14 cellular contexts compared by ENCODE assay signal in the genomic region with DNA sequence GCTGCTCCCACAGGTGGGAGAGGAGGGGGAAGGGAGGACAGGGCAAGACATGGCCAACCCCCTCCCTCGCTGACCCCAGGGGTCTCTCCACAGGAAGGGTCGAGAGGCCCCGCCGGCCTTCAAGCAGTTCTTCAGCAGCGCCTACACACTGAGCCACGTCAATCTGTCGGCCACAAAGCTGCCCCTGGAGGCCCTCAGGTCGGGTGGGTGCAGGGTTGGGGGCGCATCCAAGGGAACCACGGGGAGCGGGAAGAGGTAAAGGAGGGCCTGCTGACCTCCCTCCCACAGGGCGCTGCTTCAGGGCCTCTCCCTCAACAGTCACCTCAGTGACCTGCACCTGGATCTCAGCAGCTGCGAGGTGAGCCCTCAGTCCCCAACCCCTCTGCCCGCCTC. TPM values are rescaled to one million over a fixed set of nuclear protein-coding genes. Genes with fewer than 3 reads are reported as not detected.
DNase-seq lines count a peak whose midpoint lies in the region; ATAC-seq and TF ChIP-seq lines count a peak whose summit lies in the region.
"Had no signal": no experiment of that assay in that cellular context is flagged by ENCODE, and none has a peak within 500 bp of the region (broad histone marks: within the 10 kb centered on the region; RNA-seq: fewer than 3 reads in every experiment).

No MANE protein-coding gene starts in this region.

- intact Hi-C loops in sigmoid colon (cut with DNase I), result loop anchor here (1.0 kb wide), 2 partner anchors 32 to 50 kb away; no protein-coding TSS in a partner anchor

- H3K9me3 ChIP-seq in RWPE2 (ENCODE audit: severe bottlenecking) (no peaks in the 10 kb centered on the region), sigmoid colon (no peaks in the 10 kb centered on the region)
- H3K9me3 ChIP-seq in effector memory CD4-positive, alpha-beta T cell (ENCODE audit: control insufficient read depth, low read length), result no peaks in the 10 kb centered on the region
- H3K9me3 ChIP-seq: breast epithelium, gastrocnemius medialis, spleen had no signal

- H3K27ac Mint-ChIP-seq in activated naive CD4-positive, alpha-beta T cell treated with anti-CD3 and anti-CD28 coated beads, Interleukin-2, amount 10 ng/mL, durations not matched to agents 7 days and 5 days, result no peak overlapping the region

- CTCF ChIA-PET in activated naive CD4-positive, alpha-beta T cell treated with anti-CD3 and anti-CD28 coated beads, Interleukin-2, amount 10 ng/mL, durations not matched to agents 7 days and 5 days (lab: Charles Lee), result interaction anchor here (0.8 to 7.8 kb wide), 33 partner anchors 8 to 255 kb away, joined by 3 to 240 read pairs (median 4); a partner anchor contains a TSS

- H3K9me3 Mint-ChIP-seq in activated naive CD4-positive, alpha-beta T cell treated with anti-CD3 and anti-CD28 coated beads, Interleukin-2, amount 10 ng/mL, durations not matched to agents 7 days and 5 days, result no peaks in the 10 kb centered on the region
- no peaks in the 10 kb centered on the region for H3K9me3 Mint-ChIP-seq in activated T-cell treated with anti-CD3 and anti-CD28 coated beads, Interleukin-2, amount 50 U/mL, for 4 hours

- H3K36me3 Mint-ChIP-seq in activated naive CD4-positive, alpha-beta T cell treated with anti-CD3 and anti-CD28 coated beads, Interleukin-2, amount 10 ng/mL, durations not matched to agents 7 days and 5 days, result no peaks in the 10 kb centered on the region
- no peaks in the 10 kb centered on the region for H3K36me3 Mint-ChIP-seq in activated T-cell treated with anti-CD3 and anti-CD28 coated beads, Interleukin-2, amount 50 U/mL, for 4 hours (ENCODE audit: insufficient read depth)

- H3K36me3 ChIP-seq in RWPE2 (ENCODE audit: low read depth) (no peaks in the 10 kb centered on the region), sigmoid colon (no peaks in the 10 kb centered on the region)
- H3K36me3 ChIP-seq in effector memory CD4-positive, alpha-beta T cell (ENCODE audit: control insufficient read depth, insufficient read depth, low read length), result no peaks in the 10 kb centered on the region
- H3K36me3 ChIP-seq: breast epithelium, gastrocnemius medialis, spleen had no signal

- ATAC-seq in RWPE2 (ENCODE audit: low read depth), result 0 out of 3 replicates have a peak, but pooled peaks have one; percentile 2
- ATAC-seq in activated T-cell treated with anti-CD3 and anti-CD28 coated beads, Interleukin-2, amount 50 U/mL, for 4 hours, result no peak

- peaks cover 49% of the 10 kb centered on the region for H3K27me3 Mint-ChIP-seq in activated naive CD4-positive, alpha-beta T cell treated with anti-CD3 and anti-CD28 coated beads, Interleukin-2, amount 10 ng/mL, durations not matched to agents 7 days and 5 days
- H3K27me3 Mint-ChIP-seq in activated T-cell treated with anti-CD3 and anti-CD28 coated beads, Interleukin-2, amount 50 U/mL, for 4 hours (ENCODE audit: low read depth), result peaks cover 4% of the 10 kb centered on the region

- no peak for TF ChIP-seq POLR2A in sigmoid colon (IDR thresholded peaks at IDR 0.05)

- no peaks in the 10 kb centered on the region for H3K27me3 ChIP-seq in RWPE2 (ENCODE audit: insufficient read depth, poor library complexity, severe bottlenecking)
- H3K27me3 ChIP-seq in sigmoid colon, result no peaks in the 10 kb centered on the region
- H3K27me3 ChIP-seq in effector memory CD4-positive, alpha-beta T cell (replicated peaks; ENCODE audit: control insufficient read depth, insufficient read depth, low read length, poor library complexity, severe bottlenecking), result no peaks in the 10 kb centered on the region
- H3K27me3 ChIP-seq: breast epithelium had no signal

- no peak overlapping the region for H3K27ac ChIP-seq in RWPE2 (ENCODE audit: poor library complexity, severe bottlenecking)
- H3K27ac ChIP-seq in sigmoid colon, result no peak overlapping the region
- H3K27ac ChIP-seq in effector memory CD4-positive, alpha-beta T cell (ENCODE audit: insufficient read depth, low read length, poor library complexity, severe bottlenecking), result no peak overlapping the region
- H3K27ac ChIP-seq: breast epithelium, gastrocnemius medialis, spleen had no signal

- H3K4me3 ChIP-seq in RWPE2 (ENCODE audit: severe bottlenecking) (no peak overlapping the region), sigmoid colon (no peak overlapping the region)
- no peak overlapping the region for H3K4me3 ChIP-seq in effector memory CD4-positive, alpha-beta T cell (ENCODE audit: insufficient read depth, low read depth, low read length, poor library complexity, severe bottlenecking)
- H3K4me3 ChIP-seq: breast epithelium, gastrocnemius medialis, spleen had no signal

- H3K4me3 Mint-ChIP-seq in activated naive CD4-positive, alpha-beta T cell treated with anti-CD3 and anti-CD28 coated beads, Interleukin-2, amount 10 ng/mL, durations not matched to agents 7 days and 5 days, result no peak overlapping the region
- H3K4me3 Mint-ChIP-seq in activated T-cell treated with anti-CD3 and anti-CD28 coated beads, Interleukin-2, amount 50 U/mL, for 4 hours, result no peak overlapping the region

- peak; percentile 17 for DNase-seq in activated naive CD4-positive, alpha-beta T cell treated with anti-CD3 and anti-CD28 coated beads, Interleukin-2, amount 10 ng/mL, durations not matched to agents 7 days and 5 days
- DNase-seq in activated naive CD4-positive, alpha-beta T cell treated with Interleukin-2 at 50 U/mL for 16 hours, result no peak
- peak; percentile 60 for DNase-seq in RWPE2 (ENCODE audit: low spot score)
- DNase-seq in epidermal melanocyte (ENCODE audit: insufficient read length, low spot score), result peak; percentile 8
- DNase-seq in sigmoid colon, result peak; percentile 63
- DNase-seq in effector CD8-positive, alpha-beta T cell (lab: John Stamatoyannopoulos, UW), result no peak
- DNase-seq in effector memory CD4-positive, alpha-beta T cell, result no peak
- no peak for DNase-seq in activated T-cell treated with anti-CD3 and anti-CD28 coated beads, Interleukin-2, amount 50 U/mL, for 4 hours
- DNase-seq: NCI-H187 treated with DMSO at 0.1 percent for 48 hours had no signal

- 60 to 71% methylated on average over 14 of the region's 14 CpGs for WGBS in sigmoid colon, 2 donors

- H3K4me1 Mint-ChIP-seq in activated naive CD4-positive, alpha-beta T cell treated with anti-CD3 and anti-CD28 coated beads, Interleukin-2, amount 10 ng/mL, durations not matched to agents 7 days and 5 days, result peaks cover 11% of the 10 kb centered on the region
- peaks cover 11% of the 10 kb centered on the region for H3K4me1 Mint-ChIP-seq in activated T-cell treated with anti-CD3 and anti-CD28 coated beads, Interleukin-2, amount 50 U/mL, for 4 hours (ENCODE audit: low read depth)

- TF ChIP-seq EP300 in sigmoid colon (IDR thresholded peaks at IDR 0.05), result no peak

- TF ChIP-seq CTCF in RWPE2 (IDR thresholded peaks at IDR 0.05; ENCODE audit: poor library complexity, severe bottlenecking) (no peak), sigmoid colon (IDR thresholded peaks at IDR 0.05) (no peak)

- H3K4me1 ChIP-seq in RWPE2 (ENCODE audit: insufficient read depth, poor library complexity, severe bottlenecking), result no peaks in the 10 kb centered on the region
- peaks cover 0 to 4% (median 0%) of the 10 kb centered on the region in 4 donors for H3K4me1 ChIP-seq in sigmoid colon
- no peaks in the 10 kb centered on the region for H3K4me1 ChIP-seq in effector memory CD4-positive, alpha-beta T cell (ENCODE audit: control insufficient read depth, insufficient read depth, low read length, poor library complexity, severe bottlenecking)
- H3K4me1 ChIP-seq: breast epithelium, gastrocnemius medialis had no signal

RNA-seq across cellular contexts. Expression of a gene that starts 6.1 kb away (rescaled TPM):
- 1 to 10 TPM in 2 of 4 donors, under 1 TPM in 2; 0.14 to 3.3 (median 0.62) TPM for total RNA-seq in sigmoid colon
- 1 to 10 TPM in 1 of 3 donors, under 1 TPM in 2; under 0.01 to 1.7 (median 0.23) TPM for polyA plus RNA-seq in sigmoid colon
- total RNA-seq in activated T-cell treated with anti-CD3 and anti-CD28 coated beads, Interleukin-2, amount 50 U/mL, for 4 hours, result 1 to 10 TPM; 1.3 to 1.8 (median 1.3) TPM
- total RNA-seq: dermis blood vessel endothelial cell had no signal

RNA-seq across cellular contexts. Expression of a gene that starts 13.5 kb away (rescaled TPM):
- 1 to 10 TPM in 3 of 4 donors, not detected in 1; 1.8 to 3.3 (median 2.9) TPM for total RNA-seq in sigmoid colon
- polyA plus RNA-seq in sigmoid colon, result under 1 TPM in 1 of 3 donors, not detected in 2; 0.42 TPM
- total RNA-seq in activated T-cell treated with anti-CD3 and anti-CD28 coated beads, Interleukin-2, amount 50 U/mL, for 4 hours, result not detected
- total RNA-seq: breast epithelium, dermis blood vessel endothelial cell, gastrocnemius medialis, RPMI7951 had no signal

RNA-seq across cellular contexts. Expression of a gene that starts 36.2 kb away (rescaled TPM):
- 10 to 100 TPM in 2 of 4 donors, 1 to 10 TPM in 2; 7.1 to 12.2 (median 9.2) TPM for total RNA-seq in sigmoid colon
- polyA plus RNA-seq in sigmoid colon, result 100 to 1,000 TPM in 1 of 3 donors, 10 to 100 TPM in 2; 66.1 to 109 (median 99.5) TPM
- 10 to 100 TPM; 38.7 to 69.4 (median 47.9) TPM for total RNA-seq in activated T-cell treated with anti-CD3 and anti-CD28 coated beads, Interleukin-2, amount 50 U/mL, for 4 hours

RNA-seq across cellular contexts. Expression of a gene that starts 56.7 kb away (rescaled TPM):
- 10 to 100 TPM; 37.7 to 82.9 (median 54.8) TPM for total RNA-seq in sigmoid colon
- 10 to 100 TPM; 70.9 to 79.8 (median 75.1) TPM for polyA plus RNA-seq in sigmoid colon
- total RNA-seq in activated T-cell treated with anti-CD3 and anti-CD28 coated beads, Interleukin-2, amount 50 U/mL, for 4 hours, result 10 to 100 TPM; 45.7 to 57.6 (median 50.7) TPM

RNA-seq across cellular contexts. Expression of a gene that starts 56.9 kb away (rescaled TPM):
- 1 to 10 TPM in 2 of 4 donors, under 1 TPM in 2; 0.71 to 2.2 (median 1.4) TPM for total RNA-seq in sigmoid colon
- 1 to 10 TPM; 1.2 to 2.9 (median 1.8) TPM for polyA plus RNA-seq in sigmoid colon
- 1 to 10 TPM; 1.2 to 2.3 (median 1.4) TPM for total RNA-seq in activated T-cell treated with anti-CD3 and anti-CD28 coated beads, Interleukin-2, amount 50 U/mL, for 4 hours

Comparison
In these comparisons a context has a peak if more than half of its experiments do, and no peak if none do; other contexts are left out.
1. DNase-seq: peak in activated naive CD4-positive, alpha-beta T cell treated with anti-CD3 and anti-CD28 coated beads, Interleukin-2, amount 10 ng/mL, durations not matched to agents 7 days and 5 days (single experiment), RWPE2 (single experiment), epidermal melanocyte (single experiment) and sigmoid colon (single experiment); none in activated naive CD4-positive, alpha-beta T cell treated with Interleukin-2 at 50 U/mL for 16 hours (single experiment), effector CD8-positive, alpha-beta T cell (single experiment), effector memory CD4-positive, alpha-beta T cell (0 of 3) and activated T-cell treated with anti-CD3 and anti-CD28 coated beads, Interleukin-2, amount 50 U/mL, for 4 hours (single experiment).